ENCODE assay signal across 8 cellular contexts in genomic region chr12:130879212-130879686, GRCh38. TPM values are rescaled to one million over a fixed set of nuclear protein-coding genes. Genes with fewer than 3 reads are reported as not detected.
DNase-seq lines count a peak whose midpoint lies in the region; ATAC-seq, FAIRE-seq and TF ChIP-seq lines count a peak whose summit lies in the region.

No MANE protein-coding gene starts in this region.

- no peak for TF ChIP-seq CTCF in kidney (IDR thresholded peaks at IDR 0.05; ENCODE audit: borderline replicate concordance, extremely low read depth, insufficient read depth)

- peak overlapping the region in 3 of 8 donors; percentile 36 to 60 (median 50) for H3K4me3 Mint-ChIP-seq in CD4-positive, alpha-beta memory T cell

- POLR2A ChIA-PET in CD4-positive, alpha-beta memory T cell (lab: Charles Lee; ENCODE audit: partially characterized antibody) = interaction anchor here (1.2 kb wide), 1 partner anchor 9 kb away, joined by 4 read pairs; no protein-coding TSS in a partner anchor

- intact Hi-C loops in kidney (cut with DNase I) = no loop called here
- intact Hi-C loops in CD4-positive, alpha-beta memory T cell (cut with micrococcal nuclease) = no loop called here

- no peak overlapping the region for H3K9ac ChIP-seq in kidney (ENCODE audit: low read length in 2 of 2)

- H3K4me1 Mint-ChIP-seq in CD4-positive, alpha-beta memory T cell = peaks cover 23 to 55% (median 39%) of the 10 kb centered on the region in 4 donors

- peaks cover 19 to 29% of the 10 kb centered on the region in 2 donors for H3K36me3 ChIP-seq in kidney (ENCODE audit: control insufficient read depth in 1 of 2, insufficient read depth in 2 of 2, low read length in 2 of 2)
- H3K36me3 ChIP-seq in CD4-positive, alpha-beta memory T cell (ENCODE audit: insufficient read depth, low read length) = peaks cover 26% of the 10 kb centered on the region

- no peaks in the 10 kb centered on the region for H3K27me3 Mint-ChIP-seq in CD4-positive, alpha-beta memory T cell

- peak overlapping the region in 2 of 7 donors; percentile 4 to 66 for H3K27ac Mint-ChIP-seq in CD4-positive, alpha-beta memory T cell

- ATAC-seq in GM18508 (IDR thresholded peaks at IDR 0.05; ENCODE audit: insufficient read depth, unreplicated experiment) = peak; percentile 85
- peak; percentile 83 for ATAC-seq in GM21367 (IDR thresholded peaks at IDR 0.05; ENCODE audit: unreplicated experiment)
- ATAC-seq in HG03460 (IDR thresholded peaks at IDR 0.05; ENCODE audit: unreplicated experiment) = peak; percentile 79
- ATAC-seq in esophagus mucosa = peak; percentile 57

- no peak for FAIRE-seq in kidney (lab: Jason Lieb, UNC)

- H3K9me3 Mint-ChIP-seq in CD4-positive, alpha-beta memory T cell = no peaks in the 10 kb centered on the region

- H3K9me3 ChIP-seq in kidney (ENCODE audit: control insufficient read depth in 1 of 2, low read length in 2 of 2) = no peaks in the 10 kb centered on the region
- no peaks in the 10 kb centered on the region for H3K9me3 ChIP-seq in CD4-positive, alpha-beta memory T cell (ENCODE audit: control insufficient read depth in 1 of 2, low read length in 2 of 2)

- H3K27ac ChIP-seq in kidney (ENCODE audit: low read depth in 2 of 2, low read length in 2 of 2) = no peak overlapping the region
- H3K27ac ChIP-seq in CD4-positive, alpha-beta memory T cell (ENCODE audit: low read depth, low read length) = no peak overlapping the region

- CTCF ChIA-PET in CD4-positive, alpha-beta memory T cell (lab: Charles Lee; ENCODE audit: partially characterized antibody) = no interaction called here

- peaks cover 0 to 5% of the 10 kb centered on the region in 2 donors for H3K4me1 ChIP-seq in kidney (ENCODE audit: control insufficient read depth in 1 of 2, insufficient read depth in 1 of 2, low read depth in 1 of 2, low read length in 2 of 2)
- peaks cover 21% of the 10 kb centered on the region for H3K4me1 ChIP-seq in CD4-positive, alpha-beta memory T cell (ENCODE audit: insufficient read depth, low read length)

- H3K4me3 ChIP-seq in kidney (ENCODE audit: low read length in 2 of 2) = no peak overlapping the region
- no peak overlapping the region for H3K4me3 ChIP-seq in CD4-positive, alpha-beta memory T cell (ENCODE audit: low read length in 2 of 2)

- DNase-seq in kidney = no peak
- DNase-seq in NCI-H446 (lab: John Stamatoyannopoulos, UW) = no peak
- DNase-seq in CD4-positive, alpha-beta memory T cell = no peak
- no peak for DNase-seq in stimulated activated naive CD4-positive, alpha-beta T cell (lab: John Stamatoyannopoulos, UW)

- H3K27me3 ChIP-seq in CD4-positive, alpha-beta memory T cell (ENCODE audit: insufficient read depth, low read length) = no peaks in the 10 kb centered on the region

- peaks cover 23 to 38% of the 10 kb centered on the region in 2 donors for H3K36me3 Mint-ChIP-seq in CD4-positive, alpha-beta memory T cell

RNA-seq across cellular contexts. Expression of gene RAN, which starts 7.4 kb away (rescaled TPM):
- total RNA-seq in esophagus mucosa (693 TPM), kidney (369 TPM)
- 422 TPM for polyA plus RNA-seq in kidney (ENCODE audit: insufficient read depth, low read depth, low replicate concordance)
- 100 to 1,000 TPM; 289 to 333 TPM for total RNA-seq in CD4-positive, alpha-beta memory T cell
- 100 to 1,000 TPM; 750 to 868 TPM for polyA plus RNA-seq in CD4-positive, alpha-beta memory T cell

RNA-seq across cellular contexts. Expression of gene STX2, which starts 40.2 kb away (rescaled TPM):
- total RNA-seq in esophagus mucosa = 1.8 TPM
- 20.4 TPM for total RNA-seq in kidney
- 10.1 TPM for polyA plus RNA-seq in kidney (ENCODE audit: insufficient read depth, low read depth, low replicate concordance)
- total RNA-seq in CD4-positive, alpha-beta memory T cell = 10 to 100 TPM; 30.2 to 35.3 TPM
- polyA plus RNA-seq in CD4-positive, alpha-beta memory T cell = 10 to 100 TPM; 12.1 to 12.9 TPM
